1 cellular context compared by ENCODE assay signal in the genomic region with DNA sequence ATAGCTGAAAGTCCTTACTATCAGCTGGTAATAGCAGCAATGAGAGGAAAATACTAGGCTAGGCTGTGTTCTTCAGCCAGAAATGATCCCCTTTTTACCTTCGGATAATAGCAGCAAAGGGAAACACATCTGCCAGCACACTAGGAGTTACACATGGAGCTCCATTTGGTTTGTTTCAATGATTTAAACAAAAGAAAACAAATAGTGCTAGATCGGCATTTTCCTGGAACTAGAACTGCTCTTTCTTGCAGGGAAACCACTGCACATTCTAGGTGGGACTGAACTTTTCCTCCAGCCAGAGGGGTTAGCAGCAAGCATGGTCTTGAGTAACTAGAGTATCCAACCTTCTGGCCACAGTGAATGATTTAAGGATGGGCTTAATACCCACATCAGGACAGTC.
TF ChIP-seq lines count a peak whose summit lies in the region.

No MANE protein-coding gene starts in this region.

TF ChIP-seq in GM23338, 12 proteins besides CTCF, POLR2A, EP300 and RAD21 (continued from another document):
- TF ChIP-seq, protein P1, sequence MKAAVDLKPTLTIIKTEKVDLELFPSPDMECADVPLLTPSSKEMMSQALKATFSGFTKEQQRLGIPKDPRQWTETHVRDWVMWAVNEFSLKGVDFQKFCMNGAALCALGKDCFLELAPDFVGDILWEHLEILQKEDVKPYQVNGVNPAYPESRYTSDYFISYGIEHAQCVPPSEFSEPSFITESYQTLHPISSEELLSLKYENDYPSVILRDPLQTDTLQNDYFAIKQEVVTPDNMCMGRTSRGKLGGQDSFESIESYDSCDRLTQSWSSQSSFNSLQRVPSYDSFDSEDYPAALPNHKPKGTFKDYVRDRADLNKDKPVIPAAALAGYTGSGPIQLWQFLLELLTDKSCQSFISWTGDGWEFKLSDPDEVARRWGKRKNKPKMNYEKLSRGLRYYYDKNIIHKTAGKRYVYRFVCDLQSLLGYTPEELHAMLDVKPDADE (IDR thresholded peaks at IDR 0.05) = no peak
- TF ChIP-seq EZH2 (IDR thresholded peaks at IDR 0.05; ENCODE audit: low read depth, unreplicated experiment) (no peak), STAT1 (IDR thresholded peaks at IDR 0.05; ENCODE audit: unreplicated experiment) (no peak), EZH2phosphoT487 (IDR thresholded peaks at IDR 0.05; ENCODE audit: unreplicated experiment) (no peak)
- TF ChIP-seq, protein P2, sequence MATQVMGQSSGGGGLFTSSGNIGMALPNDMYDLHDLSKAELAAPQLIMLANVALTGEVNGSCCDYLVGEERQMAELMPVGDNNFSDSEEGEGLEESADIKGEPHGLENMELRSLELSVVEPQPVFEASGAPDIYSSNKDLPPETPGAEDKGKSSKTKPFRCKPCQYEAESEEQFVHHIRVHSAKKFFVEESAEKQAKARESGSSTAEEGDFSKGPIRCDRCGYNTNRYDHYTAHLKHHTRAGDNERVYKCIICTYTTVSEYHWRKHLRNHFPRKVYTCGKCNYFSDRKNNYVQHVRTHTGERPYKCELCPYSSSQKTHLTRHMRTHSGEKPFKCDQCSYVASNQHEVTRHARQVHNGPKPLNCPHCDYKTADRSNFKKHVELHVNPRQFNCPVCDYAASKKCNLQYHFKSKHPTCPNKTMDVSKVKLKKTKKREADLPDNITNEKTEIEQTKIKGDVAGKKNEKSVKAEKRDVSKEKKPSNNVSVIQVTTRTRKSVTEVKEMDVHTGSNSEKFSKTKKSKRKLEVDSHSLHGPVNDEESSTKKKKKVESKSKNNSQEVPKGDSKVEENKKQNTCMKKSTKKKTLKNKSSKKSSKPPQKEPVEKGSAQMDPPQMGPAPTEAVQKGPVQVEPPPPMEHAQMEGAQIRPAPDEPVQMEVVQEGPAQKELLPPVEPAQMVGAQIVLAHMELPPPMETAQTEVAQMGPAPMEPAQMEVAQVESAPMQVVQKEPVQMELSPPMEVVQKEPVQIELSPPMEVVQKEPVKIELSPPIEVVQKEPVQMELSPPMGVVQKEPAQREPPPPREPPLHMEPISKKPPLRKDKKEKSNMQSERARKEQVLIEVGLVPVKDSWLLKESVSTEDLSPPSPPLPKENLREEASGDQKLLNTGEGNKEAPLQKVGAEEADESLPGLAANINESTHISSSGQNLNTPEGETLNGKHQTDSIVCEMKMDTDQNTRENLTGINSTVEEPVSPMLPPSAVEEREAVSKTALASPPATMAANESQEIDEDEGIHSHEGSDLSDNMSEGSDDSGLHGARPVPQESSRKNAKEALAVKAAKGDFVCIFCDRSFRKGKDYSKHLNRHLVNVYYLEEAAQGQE (IDR thresholded peaks at IDR 0.05; ENCODE audit: unreplicated experiment) = no peak
TF ChIP-seq in GM23338: peak in this region for 0.
